ENCODE assay signal across 32 cellular contexts in the genomic region with DNA sequence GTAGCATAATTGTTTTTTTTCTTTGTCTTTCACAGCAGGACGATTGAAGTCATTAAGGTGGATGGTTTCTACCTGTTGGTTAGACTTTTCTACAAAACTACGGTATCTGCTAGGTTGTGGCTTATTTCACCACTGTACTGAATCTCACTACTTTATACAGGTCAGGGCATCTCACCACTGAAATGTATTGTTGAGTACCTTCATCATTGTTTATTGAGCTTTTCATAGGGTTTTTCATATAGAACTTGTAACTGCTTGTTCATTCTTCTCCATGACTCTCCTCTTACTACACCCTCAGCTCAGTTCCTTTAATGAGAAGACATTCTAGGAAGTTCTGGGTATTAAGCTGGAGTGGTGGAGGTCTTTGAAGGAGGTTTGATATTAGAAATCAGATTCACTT.
"Had no signal": no experiment of that assay in that cellular context is flagged by ENCODE, and none has a peak within 500 bp of the region (broad histone marks: within the 10 kb centered on the region; RNA-seq: fewer than 3 reads in every experiment).

No MANE protein-coding gene starts in this region.

- H3K27me3 ChIP-seq: adrenal gland, body of pancreas, cardiac muscle cell, colonic mucosa, esophagus squamous epithelium had no signal

- FAIRE-seq: endometrium, endothelial cell of umbilical vein, frontal cortex had no signal

- DNase-seq: activated B cell treated with CpG ODN at 0.5 μM for 24 hours; activated CD4-positive, alpha-beta T cell treated with anti-CD3 and anti-CD28 coated beads for 48 hours; activated CD4-positive, alpha-beta T cell treated with anti-CD3 and anti-CD28 coated beads, Interleukin-2, amount 50 U/mL, for 1 hour; activated CD4-positive, alpha-beta T cell treated with anti-CD3 and anti-CD28 coated beads, Interleukin-2, amount 50 U/mL, for 48 hours; activated CD8-positive, alpha-beta memory T cell treated with anti-CD3 and anti-CD28 coated beads for 24 hours; activated CD8-positive, alpha-beta T cell treated with anti-CD3 and anti-CD28 coated beads for 36 hours; activated effector memory CD4-positive, alpha-beta T cell treated with anti-CD3 and anti-CD28 coated beads, Interleukin-2, amount 50 U/mL, for 16 hours; activated naive CD4-positive, alpha-beta T cell treated with anti-CD3 and anti-CD28 coated beads for 36 hours; activated naive CD8-positive, alpha-beta T cell treated with anti-CD3 and anti-CD28 coated beads for 36 hours; activated naive CD8-positive, alpha-beta T cell treated with anti-CD3 and anti-CD28 coated beads, Interleukin-2, amount 50 U/mL, for 24 hours; activated T-cell treated with anti-CD3 and anti-CD28 coated beads, Interleukin-2, amount 50 U/mL, for 4 hours; adrenal gland; amygdala; aorta; body of pancreas; central memory CD4-positive, alpha-beta T cell; cerebellar nuclear complex; colonic mucosa; effector CD8-positive, alpha-beta T cell; erythroblast; esophagus squamous epithelium; head of caudate nucleus; T-helper 1 cell; T-helper 17 cell; T1000; WERI-Rb-1 had no signal

- ATAC-seq: activated CD4-positive, CD25-positive, alpha-beta regulatory T cell treated with anti-CD3 and anti-CD28 coated beads, Interleukin-2, amount 50 U/mL, for 24 hours; activated CD8-positive, alpha-beta T cell treated with anti-CD3 and anti-CD28 coated beads for 36 hours; activated naive CD8-positive, alpha-beta T cell treated with anti-CD3 and anti-CD28 coated beads, Interleukin-2, amount 50 U/mL, for 24 hours; activated T-cell treated with anti-CD3 and anti-CD28 coated beads, Interleukin-2, amount 50 U/mL, for 4 hours; activated T-helper 17 cell treated with anti-CD3 and anti-CD28 coated beads, Interleukin-2, amount 50 U/mL, for 72 hours; body of pancreas; T-helper 17 cell had no signal

- H3K27ac ChIP-seq: adrenal gland, body of pancreas, cardiac muscle cell, colonic mucosa, esophagus squamous epithelium, WERI-Rb-1 had no signal

- H3K9me3 ChIP-seq: adrenal gland, body of pancreas, colonic mucosa, esophagus squamous epithelium had no signal

- H3K4me3 ChIP-seq: adrenal gland, body of pancreas, cardiac muscle cell, colonic mucosa, esophagus squamous epithelium had no signal

- H3K4me1 ChIP-seq: body of pancreas, colonic mucosa, esophagus squamous epithelium had no signal

- H3K36me3 ChIP-seq: adrenal gland, cardiac muscle cell, colonic mucosa, esophagus squamous epithelium, WERI-Rb-1 had no signal
